10 cellular contexts compared by ENCODE assay signal in the genomic region with DNA sequence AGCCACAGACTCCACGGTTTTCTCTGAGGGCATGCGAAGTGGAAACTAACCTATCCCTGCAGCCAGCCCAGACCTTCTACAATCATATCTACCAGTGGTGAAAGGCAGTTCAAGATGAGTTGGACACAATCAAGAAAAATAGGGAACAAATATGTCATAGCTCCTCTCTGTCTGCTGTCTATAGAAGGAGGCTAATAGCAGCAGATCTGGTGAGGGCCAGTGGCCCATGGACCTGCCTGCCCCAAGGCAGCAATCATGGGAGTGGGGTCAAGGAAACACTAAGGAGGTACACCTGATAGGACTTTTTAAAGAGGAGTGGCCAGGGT.
DNase-seq lines count a peak whose midpoint lies in the region; ATAC-seq, FAIRE-seq and TF ChIP-seq lines count a peak whose summit lies in the region.
"Had no signal": no experiment of that assay in that cellular context is flagged by ENCODE, and none has a peak within 500 bp of the region (broad histone marks: within the 10 kb centered on the region; RNA-seq: fewer than 3 reads in every experiment).

No MANE protein-coding gene starts in this region.

- H2AK5ac ChIP-seq in H1 (ENCODE audit: low read depth, low read length) (peak overlapping the region; percentile 41; the same call in 1 of the 2 replicates), trophoblast cell (ENCODE audit: low read length) (peak overlapping the region; percentile 70)

- H2BK12ac ChIP-seq in H1 (ENCODE audit: low read depth, low read length) (peak overlapping the region; percentile 88), trophoblast cell (ENCODE audit: low read length) (peak overlapping the region; percentile 72)

- no CpG with 5 or more reads among the region's 2 CpGs for WGBS in H1 (ENCODE audit: extremely low coverage in 1 of 2, insufficient coverage in 1 of 2, insufficient read length in 1 of 2, insufficient replicate concordance in 2 of 2, low coverage in 1 of 2, low lambda C conversion rate in 2 of 2, missing lambda C conversion rate in 1 of 2), 2 experiments
- no CpG with 5 or more reads among the region's 2 CpGs for whole genome bisulfite sequencing in trophoblast cell (ENCODE audit: extremely low coverage, insufficient coverage, insufficient read length)

- peaks cover 39% of the 10 kb centered on the region for H3K36me3 Mint-ChIP-seq in CD4-positive, CD25-positive, alpha-beta regulatory T cell

- no peak overlapping the region for H3K18ac ChIP-seq in H1 (ENCODE audit: extremely low read depth, low read length)
- H3K18ac ChIP-seq in trophoblast cell (ENCODE audit: low read length), result peak overlapping the region; percentile 73

- H2BK5ac ChIP-seq in H1 (ENCODE audit: low read depth, low read length) (peak overlapping the region; percentile 4; the same call in 1 of the 2 replicates), trophoblast cell (ENCODE audit: low read depth, low read length, poor library complexity) (peak overlapping the region; percentile 92)

- no peak overlapping the region for H3K14ac ChIP-seq in H1 (ENCODE audit: insufficient read length)
- peak overlapping the region; percentile 68 for H3K14ac ChIP-seq in trophoblast cell (ENCODE audit: low read length)

- no peaks in the 10 kb centered on the region for H4K20me1 ChIP-seq in H1 (replicated peaks in 1 of 2; ENCODE audit: control insufficient read depth in 1 of 2, insufficient read depth in 2 of 2, low read length in 2 of 2)

- peaks cover 4% of the 10 kb centered on the region; the same call in 1 of the 2 replicates for H3K23me2 ChIP-seq in H1 (ENCODE audit: low read depth, low read length)

- TF ChIP-seq POLR2A in Peyer's patch (IDR thresholded peaks at IDR 0.05), result no peak
- TF ChIP-seq POLR2A in H1 (IDR thresholded peaks at IDR 0.05; ENCODE audit: control extremely low read depth in 1 of 2, low read depth in 2 of 2, low read length in 2 of 2), result no peak

- no peak for TF ChIP-seq EP300 in H1 (IDR thresholded peaks at IDR 0.05; ENCODE audit: borderline replicate concordance in 1 of 2, low read depth in 2 of 2, low read length in 2 of 2)

- H2BK120ac ChIP-seq in H1 (replicated peaks; ENCODE audit: low read depth, low read length) (no peak overlapping the region), trophoblast cell (ENCODE audit: insufficient read depth, low read length, poor library complexity) (peak overlapping the region; percentile 69)

- H3K4ac ChIP-seq in H1 (replicated peaks; ENCODE audit: insufficient read length, low read depth, low read length) (no peak overlapping the region), trophoblast cell (ENCODE audit: low read depth, low read length) (peak overlapping the region; percentile 68)

- H3K4me1 Mint-ChIP-seq in CD4-positive, CD25-positive, alpha-beta regulatory T cell, result peaks cover 46 to 94% (median 66%) of the 10 kb centered on the region in 4 donors

- peaks cover 46% of the 10 kb centered on the region for H3K36me3 ChIP-seq in CD4-positive, CD25-positive, alpha-beta regulatory T cell (ENCODE audit: control insufficient read depth, insufficient read depth, low read length)
- H3K36me3 ChIP-seq in Peyer's patch, result no peaks in the 10 kb centered on the region
- no peaks in the 10 kb centered on the region for H3K36me3 ChIP-seq in H1 (ENCODE audit: control insufficient read depth in 2 of 4, insufficient read depth in 4 of 4, low read length in 3 of 4)
- H3K36me3 ChIP-seq in trophoblast cell (ENCODE audit: control insufficient read depth in 1 of 2, insufficient read depth in 2 of 2, low read length in 2 of 2), result peaks cover 0 to 2% of the 10 kb centered on the region in 2 experiments

- H3K27ac ChIP-seq in CD4-positive, CD25-positive, alpha-beta regulatory T cell (ENCODE audit: insufficient read depth, low read length, poor library complexity, severe bottlenecking), result peak overlapping the region; percentile 99
- peak overlapping the region; percentile 64 to 91 (median 73) for H3K27ac ChIP-seq in Peyer's patch
- no peak overlapping the region for H3K27ac ChIP-seq in H1 (ENCODE audit: low read depth, low read length)
- peak overlapping the region; percentile 98 for H3K27ac ChIP-seq in trophoblast cell (ENCODE audit: low read depth, low read length)

- H3K9me3 ChIP-seq in CD4-positive, CD25-positive, alpha-beta regulatory T cell (ENCODE audit: control insufficient read depth in 2 of 2, low read length in 2 of 2), result no peaks in the 10 kb centered on the region
- H3K9me3 ChIP-seq in Peyer's patch (no peaks in the 10 kb centered on the region), H1 (ENCODE audit: insufficient read depth in 2 of 2, low read depth in 1 of 2, low read length in 1 of 2) (no peaks in the 10 kb centered on the region), trophoblast cell (ENCODE audit: insufficient read depth, low read depth, low read length) (no peaks in the 10 kb centered on the region)

- CTCF ChIA-PET in H1 (lab: Charles Lee; ENCODE audit: partially characterized antibody), result interaction anchor here (0.7 to 5.6 kb wide), 21 partner anchors 9 to 864 kb away, joined by 3 to 29 read pairs (median 3); a partner anchor contains a TSS

- no peak overlapping the region for H2BK15ac ChIP-seq in H1 (ENCODE audit: low read length)

- no peak overlapping the region for H2BK20ac ChIP-seq in H1 (ENCODE audit: low read length)

- no peak for DNase-seq in CD4-positive, CD25-positive, alpha-beta regulatory T cell
- DNase-seq in Peyer's patch, result no peak
- DNase-seq in H1 (ENCODE audit: low read depth in 1 of 2, low spot score in 2 of 2), result no peak
- DNase-seq in trophoblast cell, result no peak
- no peak for DNase-seq in NCI-H748 (lab: John Stamatoyannopoulos, UW; ENCODE audit: unreplicated experiment)
- DNase-seq in islet precursor cell, result no peak
- no peak for DNase-seq in GDM1 (lab: John Stamatoyannopoulos, UW)
- DNase-seq in stimulated activated CD4-positive, alpha-beta T cell treated with anti-CD3 and anti-CD28 coated beads, Interleukin-12 subunit alpha, Interleukin-12 subunit beta, amount 100 ng/mL, for 4 hours, result no peak
- DNase-seq: GF-D8; stimulated activated CD4-positive, alpha-beta T cell treated with anti-CD3 and anti-CD28 coated beads, Interleukin-1b, Interleukin-23, amount 100 ng/mL, for 48 hours had no signal

- peak overlapping the region; percentile 98 to 99 (median 99) for H3K27ac Mint-ChIP-seq in CD4-positive, CD25-positive, alpha-beta regulatory T cell

- H4K8ac ChIP-seq in H1 (ENCODE audit: extremely low read depth, insufficient read depth, low read length) (no peak overlapping the region), trophoblast cell (ENCODE audit: low read depth, low read length) (peak overlapping the region; percentile 41)

- 0 out of 4 replicates have a peak overlapping the region, but pooled peaks have one; percentile 2 to 45 for H3K4me2 ChIP-seq in H1 (ENCODE audit: insufficient read depth in 1 of 2, low read depth in 2 of 2, low read length in 2 of 2)
- peak overlapping the region; percentile 50 for H3K4me2 ChIP-seq in trophoblast cell (ENCODE audit: low read length)

- H3K9ac ChIP-seq in H1 (replicated peaks in 1 of 4; ENCODE audit: extremely low read depth in 1 of 4, low read depth in 3 of 4, low read length in 3 of 4), result no peak overlapping the region
- no peak overlapping the region for H3K9ac ChIP-seq in trophoblast cell (ENCODE audit: low read length)

- no peak overlapping the region for H4K5ac ChIP-seq in H1 (ENCODE audit: insufficient read length, low read depth, low read length)

- H3K27me3 ChIP-seq in CD4-positive, CD25-positive, alpha-beta regulatory T cell (ENCODE audit: control insufficient read depth, insufficient read depth, low read length), result no peaks in the 10 kb centered on the region
- H3K27me3 ChIP-seq in Peyer's patch, result no peaks in the 10 kb centered on the region
- no peaks in the 10 kb centered on the region for H3K27me3 ChIP-seq in H1 (replicated peaks in 1 of 4; ENCODE audit: control insufficient read depth in 3 of 4, extremely low read depth in 1 of 4, insufficient read depth in 3 of 4, low read length in 3 of 4)
- no peaks in the 10 kb centered on the region for H3K27me3 ChIP-seq in trophoblast cell (ENCODE audit: insufficient read depth, low read length)

- POLR2A ChIA-PET in H1 (lab: Charles Lee; ENCODE audit: partially characterized antibody), result interaction anchor here (1.5 to 2.1 kb wide), 2 partner anchors 225 to 291 kb away, joined by 5 to 9 read pairs; a partner anchor contains a TSS

- H4K91ac ChIP-seq in H1 (replicated peaks; ENCODE audit: insufficient read length, low read length) (no peak overlapping the region), trophoblast cell (ENCODE audit: low read depth, low read length) (peak overlapping the region; percentile 91)

- TF ChIP-seq CTCF in Peyer's patch (IDR thresholded peaks at IDR 0.05) (no peak), H1 (IDR thresholded peaks at IDR 0.05; ENCODE audit: control extremely low read depth in 1 of 3, insufficient read depth in 1 of 3, low read depth in 1 of 3, low read length in 3 of 3) (no peak)

- TF ChIP-seq RAD21 in H1 (IDR thresholded peaks at IDR 0.05 in 1 of 2, conservative IDR thresholded peaks at IDR 0.05 in 1 of 2; ENCODE audit: low read depth in 2 of 2, low read length in 2 of 2), result no peak

- H3K23ac ChIP-seq in H1 (ENCODE audit: insufficient read length), result no peak overlapping the region
- no peak overlapping the region for H3K23ac ChIP-seq in trophoblast cell (ENCODE audit: low read length)

- H2AFZ ChIP-seq in H1 (ENCODE audit: low read length) (no peak overlapping the region), trophoblast cell (ENCODE audit: insufficient read depth, low read length, poor library complexity) (no peak overlapping the region)

- H3K4me3 Mint-ChIP-seq in CD4-positive, CD25-positive, alpha-beta regulatory T cell, result peak overlapping the region; percentile 74 to 86 (median 84)

- no peaks in the 10 kb centered on the region for H3K79me1 ChIP-seq in H1 (ENCODE audit: low read depth, low read length)
- H3K79me1 ChIP-seq in trophoblast cell (ENCODE audit: low read length), result peaks cover 52% of the 10 kb centered on the region

- no peak overlapping the region for H4K12ac ChIP-seq in trophoblast cell (ENCODE audit: low read depth, low read length)

- H3K27me3 Mint-ChIP-seq in CD4-positive, CD25-positive, alpha-beta regulatory T cell, result no peaks in the 10 kb centered on the region

- H3K4me3 ChIP-seq in CD4-positive, CD25-positive, alpha-beta regulatory T cell (ENCODE audit: low read depth, low read length), result peak overlapping the region; percentile 78
- H3K4me3 ChIP-seq in Peyer's patch, result peak overlapping the region in 1 of 4 donors; percentile 43
- no peak overlapping the region; a peak in 1 of 8 replicates for H3K4me3 ChIP-seq in H1 (ENCODE audit: extremely low read depth in 1 of 4, insufficient read depth in 2 of 4, low read depth in 3 of 4, low read length in 4 of 4)
- no peak overlapping the region for H3K4me3 ChIP-seq in trophoblast cell (ENCODE audit: low read depth, low read length)

- H3K9me3 Mint-ChIP-seq in CD4-positive, CD25-positive, alpha-beta regulatory T cell, result no peaks in the 10 kb centered on the region

- FAIRE-seq in H1 (lab: Jason Lieb, UNC), result no peak

- no peaks in the 10 kb centered on the region for H3K79me2 ChIP-seq in H1 (ENCODE audit: control insufficient read depth in 1 of 2, insufficient read depth in 2 of 2, low read length in 2 of 2)
- H3K79me2 ChIP-seq in trophoblast cell (ENCODE audit: control insufficient read depth, insufficient read depth, low read length, poor library complexity), result peaks cover 13% of the 10 kb centered on the region

- H3K4me1 ChIP-seq in CD4-positive, CD25-positive, alpha-beta regulatory T cell (ENCODE audit: control insufficient read depth, insufficient read depth, low read length, poor library complexity, severe bottlenecking), result peaks cover 76% of the 10 kb centered on the region
- H3K4me1 ChIP-seq in Peyer's patch, result peaks cover 0 to 44% (median 13%) of the 10 kb centered on the region in 4 donors
- peaks cover 4 to 19% (median 13%) of the 10 kb centered on the region in 4 experiments for H3K4me1 ChIP-seq in H1 (replicated peaks in 1 of 4; ENCODE audit: control insufficient read depth in 3 of 4, insufficient read depth in 4 of 4, low read length in 3 of 4)
- H3K4me1 ChIP-seq in trophoblast cell (ENCODE audit: control insufficient read depth in 1 of 2, insufficient read depth in 2 of 2, low read length in 2 of 2), result peaks cover 43 to 53% of the 10 kb centered on the region in 2 experiments

- ATAC-seq in CD4-positive, CD25-positive, alpha-beta regulatory T cell (ENCODE audit: low read depth in 2 of 2), result no peak

- no peak overlapping the region for H3K56ac ChIP-seq in H1 (replicated peaks; ENCODE audit: insufficient read length, low read depth, low read length)
